Comparison of ENCODE assay signal across 1 cellular context in genomic region chrX:19388741-19389140, GRCh38.
TF ChIP-seq lines count a peak whose summit lies in the region.

No MANE protein-coding gene starts in this region.

TF ChIP-seq in HepG2, 621 proteins besides CTCF, POLR2A, EP300 and RAD21 (continued from another document):
- no peak for TF ChIP-seq ZNF784 (CRISPR knock-in tag; IDR thresholded peaks at IDR 0.05; ENCODE audit: borderline replicate concordance)
- no peak for TF ChIP-seq CSRNP1 (CRISPR knock-in tag; IDR thresholded peaks at IDR 0.05)
- no peak for TF ChIP-seq CBFB (CRISPR knock-in tag; IDR thresholded peaks at IDR 0.05)
- no peak for TF ChIP-seq RBM22 (optimal IDR thresholded peaks at IDR 0.05; ENCODE audit: low read length)
- no peak for TF ChIP-seq ZNF83 (CRISPR knock-in tag; IDR thresholded peaks at IDR 0.05; ENCODE audit: borderline replicate concordance)
- TF ChIP-seq SMAD9 (CRISPR knock-in tag; IDR thresholded peaks at IDR 0.05), result no peak
- no peak for TF ChIP-seq MBNL3 (CRISPR knock-in tag; conservative IDR thresholded peaks at IDR 0.05)
- TF ChIP-seq SNRNP70 (IDR thresholded peaks at IDR 0.05; ENCODE audit: low read depth, low read length), result no peak
- no peak for TF ChIP-seq ZNF639 (CRISPR knock-in tag; conservative IDR thresholded peaks at IDR 0.05)
- no peak for TF ChIP-seq TFAP4 (IDR thresholded peaks at IDR 0.05; ENCODE audit: borderline replicate concordance, low read depth)
